In genomic region chr4:124711469-124712416, GRCh38 we compare ENCODE assay signal across 8 cellular contexts. TPM values are rescaled to one million over a fixed set of nuclear protein-coding genes. Genes with fewer than 3 reads are reported as not detected.
DNase-seq lines count a peak whose midpoint lies in the region; ATAC-seq and TF ChIP-seq lines count a peak whose summit lies in the region.

No MANE protein-coding gene starts in this region.

- TF ChIP-seq EP300 in Ishikawa (IDR thresholded peaks at IDR 0.05; ENCODE audit: borderline replicate concordance) = no peak

- H3K4me3 Mint-ChIP-seq in activated T-cell treated with anti-CD3 and anti-CD28 coated beads, Interleukin-2, amount 50 U/mL, for 4 hours = no peak overlapping the region

- TF ChIP-seq CTCF in choroid plexus epithelial cell (conservative IDR thresholded peaks at IDR 0.05; ENCODE audit: low read depth, low read length) = peak; percentile 56

- no peaks in the 10 kb centered on the region for H3K9me3 Mint-ChIP-seq in activated T-cell treated with anti-CD3 and anti-CD28 coated beads, Interleukin-2, amount 50 U/mL, for 4 hours

- DNase-seq in activated T-cell treated with anti-CD3 and anti-CD28 coated beads, Interleukin-2, amount 50 U/mL, for 4 hours = peak; percentile 5
- DNase-seq in activated T-cell treated with anti-CD3 and anti-CD28 coated beads, Interleukin-2, amount 50 U/mL, for 48 hours = no peak
- DNase-seq in RKO (ENCODE audit: low spot score) (peak; percentile 88), choroid plexus epithelial cell (ENCODE audit: low read depth) (peak; percentile 90), islet precursor cell (peak; percentile 86)
- DNase-seq in stimulated activated CD4-positive, alpha-beta T cell treated with anti-CD3 and anti-CD28 coated beads, Interleukin-15, amount 100 ng/mL, for 24 hours = peak; percentile 32

- H3K4me1 Mint-ChIP-seq in activated T-cell treated with anti-CD3 and anti-CD28 coated beads, Interleukin-2, amount 50 U/mL, for 4 hours (ENCODE audit: low read depth) = peaks cover 7% of the 10 kb centered on the region

- H3K4me3 ChIP-seq in choroid plexus epithelial cell (ENCODE audit: low read depth, low read length) = peak overlapping the region; percentile 87

- H3K36me3 Mint-ChIP-seq in activated T-cell treated with anti-CD3 and anti-CD28 coated beads, Interleukin-2, amount 50 U/mL, for 4 hours (ENCODE audit: insufficient read depth) = no peaks in the 10 kb centered on the region

- peak; percentile 26 to 39 for ATAC-seq in activated T-cell treated with anti-CD3 and anti-CD28 coated beads, Interleukin-2, amount 50 U/mL, for 4 hours
- ATAC-seq in GM21825 (IDR thresholded peaks at IDR 0.05; ENCODE audit: unreplicated experiment) = peak; percentile 32

- peak; percentile 30; the same call in 1 of the 2 replicates for TF ChIP-seq RAD21 in Ishikawa (IDR thresholded peaks at IDR 0.05; ENCODE audit: low read depth)

- H3K27me3 Mint-ChIP-seq in activated T-cell treated with anti-CD3 and anti-CD28 coated beads, Interleukin-2, amount 50 U/mL, for 4 hours (ENCODE audit: low read depth) = peaks cover 6% of the 10 kb centered on the region

TF ChIP-seq in Ishikawa, 13 proteins besides CTCF, POLR2A, EP300 and RAD21:
- TF ChIP-seq ZBTB7A (IDR thresholded peaks at IDR 0.05; ENCODE audit: low read depth) (peak; percentile 50; the same call in 1 of the 2 replicates), TCF12 (IDR thresholded peaks at IDR 0.05; ENCODE audit: low read depth) (peak; percentile 53; the same call in 1 of the 2 replicates), TAF1 (IDR thresholded peaks at IDR 0.05; ENCODE audit: low read depth) (no peak), FOXM1 (IDR thresholded peaks at IDR 0.05; ENCODE audit: borderline replicate concordance, low read depth) (no peak), USF1 (IDR thresholded peaks at IDR 0.05) (no peak), MAX (IDR thresholded peaks at IDR 0.05) (0 out of 2 replicates have a peak, but pooled peaks have one; percentile 19), YY1 (IDR thresholded peaks at IDR 0.05; ENCODE audit: low read depth) (no peak), NFIC (IDR thresholded peaks at IDR 0.05) (peak; percentile 30; the same call in 1 of the 2 replicates), TEAD4 (IDR thresholded peaks at IDR 0.05) (no peak), EGR1 (IDR thresholded peaks at IDR 0.05) (no peak), CEBPB (IDR thresholded peaks at IDR 0.05) (no peak)
- TF ChIP-seq, protein P1, sequence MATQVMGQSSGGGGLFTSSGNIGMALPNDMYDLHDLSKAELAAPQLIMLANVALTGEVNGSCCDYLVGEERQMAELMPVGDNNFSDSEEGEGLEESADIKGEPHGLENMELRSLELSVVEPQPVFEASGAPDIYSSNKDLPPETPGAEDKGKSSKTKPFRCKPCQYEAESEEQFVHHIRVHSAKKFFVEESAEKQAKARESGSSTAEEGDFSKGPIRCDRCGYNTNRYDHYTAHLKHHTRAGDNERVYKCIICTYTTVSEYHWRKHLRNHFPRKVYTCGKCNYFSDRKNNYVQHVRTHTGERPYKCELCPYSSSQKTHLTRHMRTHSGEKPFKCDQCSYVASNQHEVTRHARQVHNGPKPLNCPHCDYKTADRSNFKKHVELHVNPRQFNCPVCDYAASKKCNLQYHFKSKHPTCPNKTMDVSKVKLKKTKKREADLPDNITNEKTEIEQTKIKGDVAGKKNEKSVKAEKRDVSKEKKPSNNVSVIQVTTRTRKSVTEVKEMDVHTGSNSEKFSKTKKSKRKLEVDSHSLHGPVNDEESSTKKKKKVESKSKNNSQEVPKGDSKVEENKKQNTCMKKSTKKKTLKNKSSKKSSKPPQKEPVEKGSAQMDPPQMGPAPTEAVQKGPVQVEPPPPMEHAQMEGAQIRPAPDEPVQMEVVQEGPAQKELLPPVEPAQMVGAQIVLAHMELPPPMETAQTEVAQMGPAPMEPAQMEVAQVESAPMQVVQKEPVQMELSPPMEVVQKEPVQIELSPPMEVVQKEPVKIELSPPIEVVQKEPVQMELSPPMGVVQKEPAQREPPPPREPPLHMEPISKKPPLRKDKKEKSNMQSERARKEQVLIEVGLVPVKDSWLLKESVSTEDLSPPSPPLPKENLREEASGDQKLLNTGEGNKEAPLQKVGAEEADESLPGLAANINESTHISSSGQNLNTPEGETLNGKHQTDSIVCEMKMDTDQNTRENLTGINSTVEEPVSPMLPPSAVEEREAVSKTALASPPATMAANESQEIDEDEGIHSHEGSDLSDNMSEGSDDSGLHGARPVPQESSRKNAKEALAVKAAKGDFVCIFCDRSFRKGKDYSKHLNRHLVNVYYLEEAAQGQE (IDR thresholded peaks at IDR 0.05; ENCODE audit: low read depth) = no peak

RNA-seq across cellular contexts. Expression of gene ANKRD50, which starts 0.8 kb away (rescaled TPM):
- total RNA-seq in activated T-cell treated with anti-CD3 and anti-CD28 coated beads, Interleukin-2, amount 50 U/mL, for 4 hours = under 1 TPM; 0.20 to 0.37 (median 0.22) TPM

Comparison
In these comparisons a context has a peak if more than half of its experiments do, and no peak if none do; other contexts are left out.
1. DNase-seq: peak in activated T-cell treated with anti-CD3 and anti-CD28 coated beads, Interleukin-2, amount 50 U/mL, for 4 hours (single experiment), RKO (single experiment), choroid plexus epithelial cell (single experiment), islet precursor cell (single experiment) and stimulated activated CD4-positive, alpha-beta T cell treated with anti-CD3 and anti-CD28 coated beads, Interleukin-15, amount 100 ng/mL, for 24 hours (single experiment); none in activated T-cell treated with anti-CD3 and anti-CD28 coated beads, Interleukin-2, amount 50 U/mL, for 48 hours (0 of 2).